36 cellular contexts compared by ENCODE assay signal in genomic region chr7:17917842-17918241, GRCh38.
"Had no signal": no experiment of that assay in that cellular context is flagged by ENCODE, and none has a peak within 500 bp of the region (broad histone marks: within the 10 kb centered on the region; RNA-seq: fewer than 3 reads in every experiment).

No MANE protein-coding gene starts in this region.

- H3K27ac ChIP-seq: adrenal gland, body of pancreas, brain microvascular endothelial cell, breast epithelium, VCaP had no signal

- H3K4me1 ChIP-seq: body of pancreas, breast epithelium had no signal

- H3K36me3 ChIP-seq: adrenal gland, brain microvascular endothelial cell, breast epithelium had no signal

- H3K27me3 ChIP-seq: adrenal gland, body of pancreas, brain microvascular endothelial cell, breast epithelium had no signal

- FAIRE-seq: astrocyte, TTC549 had no signal

- H3K9me3 Mint-ChIP-seq: activated CD4-positive, alpha-beta T cell treated with anti-CD3 and anti-CD28 coated beads, Interleukin-2, amount 10 ng/mL, durations not matched to agents 7 days and 5 days; activated naive CD4-positive, alpha-beta T cell treated with anti-CD3 and anti-CD28 coated beads, Interleukin-2, amount 50 U/mL, for 72 hours; activated T-helper 2 cell treated with anti-CD3 and anti-CD28 coated beads, Interferon-gamma antibody, Interleukin-2, Interleukin-4, amounts not matched to agents 10 μg/mL and 5 μg/mL and 100 μg/mL, durations not matched to agents 14 hours and 24 hours and 36 hours; T-helper 2 cell treated with Interferon-gamma antibody and Interleukin-4, amounts not matched to agents 5 μg/mL and 100 μg/mL, for 36 hours had no signal

- ATAC-seq: activated CD4-positive, alpha-beta T cell treated with anti-CD3 and anti-CD28 coated beads for 36 hours; activated CD4-positive, CD25-positive, alpha-beta regulatory T cell treated with anti-CD3 and anti-CD28 coated beads, Interleukin-2, amount 50 U/mL, for 24 hours; activated CD8-positive, alpha-beta memory T cell treated with anti-CD3 and anti-CD28 coated beads, Interleukin-2, amount 10 ng/mL, durations not matched to agents 7 days and 5 days; activated CD8-positive, alpha-beta T cell treated with anti-CD3 and anti-CD28 coated beads, Interleukin-2, amount 10 ng/mL, durations not matched to agents 7 days and 5 days; activated naive CD4-positive, alpha-beta T cell treated with anti-CD3 and anti-CD28 coated beads, Interleukin-2, amount 50 U/mL, for 72 hours; body of pancreas had no signal

- H3K27me3 Mint-ChIP-seq: activated CD4-positive, alpha-beta memory T cell treated with anti-CD3 and anti-CD28 coated beads, Interleukin-2, amount 10 ng/mL, durations not matched to agents 7 days and 5 days; activated CD4-positive, alpha-beta T cell treated with anti-CD3 and anti-CD28 coated beads for 36 hours; activated CD4-positive, alpha-beta T cell treated with anti-CD3 and anti-CD28 coated beads, Interleukin-2, amount 10 ng/mL, durations not matched to agents 7 days and 5 days; activated CD8-positive, alpha-beta memory T cell treated with anti-CD3 and anti-CD28 coated beads, Interleukin-2, amount 10 ng/mL, durations not matched to agents 7 days and 5 days; activated naive CD8-positive, alpha-beta T cell treated with anti-CD3 and anti-CD28 coated beads for 36 hours; activated T-cell treated with anti-CD3 and anti-CD28 coated beads, Interleukin-2, amount 50 U/mL, for 24 hours had no signal

- H3K4me3 ChIP-seq: adrenal gland, body of pancreas, breast epithelium had no signal

- H3K9me3 ChIP-seq: breast epithelium had no signal

- DNase-seq: activated CD4-positive, alpha-beta memory T cell treated with anti-CD3 and anti-CD28 coated beads, Interleukin-2, amount 10 ng/mL, durations not matched to agents 7 days and 5 days; activated CD4-positive, alpha-beta T cell treated with anti-CD3 and anti-CD28 coated beads for 1 hour; activated CD4-positive, alpha-beta T cell treated with anti-CD3 and anti-CD28 coated beads for 36 hours; activated CD4-positive, alpha-beta T cell treated with anti-CD3 and anti-CD28 coated beads for 48 hours; activated CD4-positive, alpha-beta T cell treated with anti-CD3 and anti-CD28 coated beads, Interleukin-2, amount 10 ng/mL, durations not matched to agents 7 days and 5 days; activated CD4-positive, alpha-beta T cell treated with anti-CD3 and anti-CD28 coated beads, Interleukin-2, amount 50 U/mL, for 48 hours; activated CD4-positive, CD25-positive, alpha-beta regulatory T cell; activated CD8-positive, alpha-beta memory T cell treated with anti-CD3 and anti-CD28 coated beads for 24 hours; activated CD8-positive, alpha-beta memory T cell treated with anti-CD3 and anti-CD28 coated beads, Interleukin-2, amount 10 ng/mL, durations not matched to agents 7 days and 5 days; activated CD8-positive, alpha-beta memory T cell treated with anti-CD3 and anti-CD28 coated beads, Interleukin-2, amount 50 U/mL, for 48 hours; activated CD8-positive, alpha-beta T cell treated with anti-CD3 and anti-CD28 coated beads, Interleukin-2, amount 10 ng/mL, durations not matched to agents 7 days and 5 days; activated effector memory CD4-positive, alpha-beta T cell treated with Interleukin-2 at 50 U/mL for 16 hours; activated gamma-delta T cell; activated naive CD4-positive, alpha-beta T cell treated with anti-CD3 and anti-CD28 coated beads for 36 hours; activated naive CD4-positive, alpha-beta T cell treated with anti-CD3 and anti-CD28 coated beads, Interleukin-2, amount 50 U/mL, for 16 hours; activated naive CD8-positive, alpha-beta T cell treated with anti-CD3 and anti-CD28 coated beads for 36 hours; activated T-cell treated with anti-CD3 and anti-CD28 coated beads, Interleukin-2, amount 50 U/mL, for 24 hours; activated T-cell treated with anti-CD3 and anti-CD28 coated beads, Interleukin-2, amount 50 U/mL, for 48 hours; adrenal gland; amniotic stem cell; aorta; body of pancreas; brain microvascular endothelial cell; central memory CD4-positive, alpha-beta T cell; T-helper 1 cell; T-helper 2 cell; T-helper 9 cell had no signal

- H3K27ac Mint-ChIP-seq: activated CD4-positive, alpha-beta memory T cell treated with anti-CD3 and anti-CD28 coated beads, Interleukin-2, amount 10 ng/mL, durations not matched to agents 7 days and 5 days; activated CD4-positive, alpha-beta T cell treated with anti-CD3 and anti-CD28 coated beads for 36 hours; activated CD4-positive, alpha-beta T cell treated with anti-CD3 and anti-CD28 coated beads, Interleukin-2, amount 10 ng/mL, durations not matched to agents 7 days and 5 days; activated CD8-positive, alpha-beta memory T cell treated with anti-CD3 and anti-CD28 coated beads, Interleukin-2, amount 10 ng/mL, durations not matched to agents 7 days and 5 days; activated CD8-positive, alpha-beta T cell treated with anti-CD3 and anti-CD28 coated beads, Interleukin-2, amount 10 ng/mL, durations not matched to agents 7 days and 5 days; activated naive CD4-positive, alpha-beta T cell treated with anti-CD3 and anti-CD28 coated beads for 36 hours; activated naive CD4-positive, alpha-beta T cell treated with anti-CD3 and anti-CD28 coated beads, Interleukin-2, amount 50 U/mL, for 72 hours; activated naive CD8-positive, alpha-beta T cell treated with anti-CD3 and anti-CD28 coated beads for 36 hours; activated T-cell treated with anti-CD3 and anti-CD28 coated beads, Interleukin-2, amount 50 U/mL, for 24 hours; activated T-helper 2 cell treated with anti-CD3 and anti-CD28 coated beads, Interferon-gamma antibody, Interleukin-2, Interleukin-4, amounts not matched to agents 10 μg/mL and 5 μg/mL and 100 μg/mL, durations not matched to agents 14 hours and 24 hours and 36 hours; T-helper 1 cell treated with Interleukin-12 subunit alpha and Interleukin-12 subunit beta and Interleukin-4 antibody, amounts not matched to agents 30 μg/mL and 1 μg/mL, for 36 hours; T-helper 2 cell treated with Interferon-gamma antibody and Interleukin-4, amounts not matched to agents 5 μg/mL and 100 μg/mL, for 36 hours had no signal

- H3K4me3 Mint-ChIP-seq: activated CD4-positive, alpha-beta memory T cell treated with anti-CD3 and anti-CD28 coated beads, Interleukin-2, amount 10 ng/mL, durations not matched to agents 7 days and 5 days; activated CD4-positive, alpha-beta T cell treated with anti-CD3 and anti-CD28 coated beads for 36 hours; activated CD4-positive, alpha-beta T cell treated with anti-CD3 and anti-CD28 coated beads, Interleukin-2, amount 10 ng/mL, durations not matched to agents 7 days and 5 days; activated CD8-positive, alpha-beta memory T cell treated with anti-CD3 and anti-CD28 coated beads, Interleukin-2, amount 10 ng/mL, durations not matched to agents 7 days and 5 days; activated CD8-positive, alpha-beta T cell treated with anti-CD3 and anti-CD28 coated beads, Interleukin-2, amount 10 ng/mL, durations not matched to agents 7 days and 5 days; activated naive CD4-positive, alpha-beta T cell treated with anti-CD3 and anti-CD28 coated beads for 36 hours; activated naive CD8-positive, alpha-beta T cell treated with anti-CD3 and anti-CD28 coated beads for 36 hours; activated T-cell treated with anti-CD3 and anti-CD28 coated beads, Interleukin-2, amount 50 U/mL, for 24 hours; T-helper 1 cell treated with Interleukin-12 subunit alpha and Interleukin-12 subunit beta and Interleukin-4 antibody, amounts not matched to agents 30 μg/mL and 1 μg/mL, for 36 hours; T-helper 2 cell treated with Interferon-gamma antibody and Interleukin-4, amounts not matched to agents 5 μg/mL and 100 μg/mL, for 36 hours had no signal
